ENCODE assay signal across 1 cellular context in the genomic region with DNA sequence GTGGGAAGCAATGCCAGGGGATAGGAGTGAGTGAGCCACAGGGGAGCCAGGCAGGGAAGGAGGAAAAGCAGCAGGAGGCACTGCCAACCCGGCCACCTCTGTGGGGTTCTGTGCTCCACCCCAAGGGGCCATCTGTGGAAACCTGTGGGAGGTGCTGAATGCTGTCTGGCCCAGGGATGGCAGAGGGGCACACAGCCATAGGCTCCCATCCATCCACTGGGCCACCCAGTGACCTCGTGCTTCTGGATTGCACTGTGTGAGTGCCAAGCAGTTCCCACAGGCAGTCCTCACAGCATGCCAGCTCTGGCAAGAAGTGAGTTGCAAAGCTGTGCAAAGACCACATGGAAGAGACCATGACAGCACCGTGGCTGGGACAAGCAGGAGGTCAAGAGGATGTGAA.
TF ChIP-seq lines count a peak whose summit lies in the region.

No MANE protein-coding gene starts in this region.

TF ChIP-seq in SK-N-SH treated with all-trans-retinoic acid at 6 μM for 48 hours, 23 proteins besides CTCF, POLR2A, EP300 and RAD21 (continued from another document):
- TF ChIP-seq, protein P1, sequence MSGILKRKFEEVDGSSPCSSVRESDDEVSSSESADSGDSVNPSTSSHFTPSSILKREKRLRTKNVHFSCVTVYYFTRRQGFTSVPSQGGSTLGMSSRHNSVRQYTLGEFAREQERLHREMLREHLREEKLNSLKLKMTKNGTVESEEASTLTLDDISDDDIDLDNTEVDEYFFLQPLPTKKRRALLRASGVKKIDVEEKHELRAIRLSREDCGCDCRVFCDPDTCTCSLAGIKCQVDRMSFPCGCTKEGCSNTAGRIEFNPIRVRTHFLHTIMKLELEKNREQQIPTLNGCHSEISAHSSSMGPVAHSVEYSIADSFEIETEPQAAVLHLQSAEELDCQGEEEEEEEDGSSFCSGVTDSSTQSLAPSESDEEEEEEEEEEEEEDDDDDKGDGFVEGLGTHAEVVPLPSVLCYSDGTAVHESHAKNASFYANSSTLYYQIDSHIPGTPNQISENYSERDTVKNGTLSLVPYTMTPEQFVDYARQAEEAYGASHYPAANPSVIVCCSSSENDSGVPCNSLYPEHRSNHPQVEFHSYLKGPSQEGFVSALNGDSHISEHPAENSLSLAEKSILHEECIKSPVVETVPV (CRISPR knock-in tag; IDR thresholded peaks at IDR 0.05): no peak
- no peak for TF ChIP-seq TCF4 (CRISPR knock-in tag; IDR thresholded peaks at IDR 0.05; ENCODE audit: borderline replicate concordance)
- TF ChIP-seq OSR1 (CRISPR knock-in tag; IDR thresholded peaks at IDR 0.05): no peak
- no peak for TF ChIP-seq ZNF70 (CRISPR knock-in tag; IDR thresholded peaks at IDR 0.05)
- no peak for TF ChIP-seq TOX (CRISPR knock-in tag; IDR thresholded peaks at IDR 0.05; ENCODE audit: borderline replicate concordance)
- TF ChIP-seq ZNF8 (CRISPR knock-in tag; IDR thresholded peaks at IDR 0.05): no peak
- TF ChIP-seq CSDC2 (CRISPR knock-in tag; IDR thresholded peaks at IDR 0.05): no peak
- TF ChIP-seq ZC3H10 (CRISPR knock-in tag; IDR thresholded peaks at IDR 0.05): no peak
- TF ChIP-seq BACH2 (CRISPR knock-in tag; IDR thresholded peaks at IDR 0.05; ENCODE audit: borderline replicate concordance): no peak
